In the genomic region with DNA sequence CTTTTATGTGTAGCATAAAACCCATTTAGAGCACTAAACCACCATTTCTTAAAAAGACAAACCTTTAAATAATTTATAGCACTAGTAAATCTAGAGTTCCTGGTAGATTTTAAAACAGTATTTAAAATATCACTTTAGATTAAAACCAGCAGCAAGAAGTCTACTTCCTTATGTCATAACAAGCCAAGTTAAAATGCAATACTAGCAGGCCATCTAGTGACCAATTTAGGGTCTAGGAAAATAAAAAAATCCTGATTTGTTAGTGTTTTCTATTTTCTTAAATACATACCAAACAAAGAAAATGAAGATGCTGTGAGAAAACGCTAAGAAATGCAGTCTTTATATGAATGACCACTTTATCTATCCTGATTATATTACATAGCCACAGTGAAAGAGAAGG, we compare ENCODE assay signal across 8 cellular contexts. TPM values are rescaled to one million over a fixed set of nuclear protein-coding genes. Genes with fewer than 3 reads are reported as not detected.
DNase-seq lines count a peak whose midpoint lies in the region; ATAC-seq and TF ChIP-seq lines count a peak whose summit lies in the region.

No MANE protein-coding gene starts in this region.

- POLR2A ChIA-PET in activated CD4-positive, alpha-beta T cell treated with anti-CD3 and anti-CD28 coated beads for 36 hours (lab: Charles Lee): no interaction called here

- no peak overlapping the region for H3K9ac ChIP-seq in adipocyte (ENCODE audit: low read length)

- H3K27me3 ChIP-seq in adipocyte (replicated peaks; ENCODE audit: control insufficient read depth, insufficient read depth, low read length): no peaks in the 10 kb centered on the region
- H3K27me3 ChIP-seq in spleen (replicated peaks in 1 of 7): no peaks in the 10 kb centered on the region

- H3K27ac Mint-ChIP-seq in activated CD4-positive, alpha-beta T cell treated with anti-CD3 and anti-CD28 coated beads for 36 hours: no peak overlapping the region

- no peak for TF ChIP-seq EP300 in Ishikawa (IDR thresholded peaks at IDR 0.05; ENCODE audit: borderline replicate concordance)

- in situ Hi-C loops in ACHN (cut with HindIII; ENCODE audit: low pct_ligation_motif_present, low pct_unique_long_range_greater_than_20kb, low sequenced_read_pairs): no loop called here

- no peak for ATAC-seq in activated CD4-positive, alpha-beta T cell treated with anti-CD3 and anti-CD28 coated beads for 36 hours
- ATAC-seq in HG03565 (IDR thresholded peaks at IDR 0.05; ENCODE audit: unreplicated experiment): no peak
- no peak for ATAC-seq in GM18519 (IDR thresholded peaks at IDR 0.05; ENCODE audit: low FRiP score, unreplicated experiment)

- DNase-seq in ACHN (peak; percentile 20), adipocyte (ENCODE audit: low read depth) (peak; percentile 80), kidney tubule cell (ENCODE audit: low spot score) (peak; percentile 16), spleen (no peak)
- DNase-seq in activated CD4-positive, alpha-beta T cell treated with anti-CD3 and anti-CD28 coated beads for 36 hours: no peak

- H3K36me3 Mint-ChIP-seq in activated CD4-positive, alpha-beta T cell treated with anti-CD3 and anti-CD28 coated beads for 36 hours (ENCODE audit: low read depth): peaks cover 2% of the 10 kb centered on the region

- 51 to 85% (median 80%) methylated on average over 1 of the region's 1 CpG for WGBS in spleen, 5 donors

- intact Hi-C loops in activated CD4-positive, alpha-beta T cell treated with anti-CD3 and anti-CD28 coated beads for 36 hours (cut with DNase I, micrococcal nuclease): no loop called here
- intact Hi-C loops in spleen (cut with DNase I; ENCODE audit: low total_unique reads): no loop called here

- H3K27ac ChIP-seq in spleen: no peak overlapping the region

- H3K4me3 Mint-ChIP-seq in activated CD4-positive, alpha-beta T cell treated with anti-CD3 and anti-CD28 coated beads for 36 hours: no peak overlapping the region

- peak; percentile 35; the same call in 1 of the 2 replicates for TF ChIP-seq RAD21 in Ishikawa (IDR thresholded peaks at IDR 0.05; ENCODE audit: low read depth)

- H3K4me3 ChIP-seq in adipocyte (ENCODE audit: low read length) (no peak overlapping the region), spleen (no peak overlapping the region)

- H3K4me1 Mint-ChIP-seq in activated CD4-positive, alpha-beta T cell treated with anti-CD3 and anti-CD28 coated beads for 36 hours: no peaks in the 10 kb centered on the region

- TF ChIP-seq CTCF in spleen (IDR thresholded peaks at IDR 0.05 in 8 of 11, conservative IDR thresholded peaks at IDR 0.05 in 3 of 11): no peak

- no peak for TF ChIP-seq POLR2A in spleen (IDR thresholded peaks at IDR 0.05)

- H3K9me3 Mint-ChIP-seq in activated CD4-positive, alpha-beta T cell treated with anti-CD3 and anti-CD28 coated beads for 36 hours (ENCODE audit: low read depth): no peaks in the 10 kb centered on the region

- H3K4me1 ChIP-seq in adipocyte (ENCODE audit: control insufficient read depth, insufficient read depth, low read length): peaks cover 10% of the 10 kb centered on the region
- H3K4me1 ChIP-seq in spleen: no peaks in the 10 kb centered on the region

- CTCF ChIA-PET in activated CD4-positive, alpha-beta T cell treated with anti-CD3 and anti-CD28 coated beads for 36 hours (lab: Charles Lee): no interaction called here

- H3K9me3 ChIP-seq in adipocyte (ENCODE audit: control insufficient read depth, low read length) (no peaks in the 10 kb centered on the region), spleen (no peaks in the 10 kb centered on the region)

- H3K27me3 Mint-ChIP-seq in activated CD4-positive, alpha-beta T cell treated with anti-CD3 and anti-CD28 coated beads for 36 hours: no peaks in the 10 kb centered on the region

- H3K36me3 ChIP-seq in adipocyte (ENCODE audit: control insufficient read depth, insufficient read depth, low read length, severe bottlenecking) (peaks cover 4% of the 10 kb centered on the region), spleen (peaks cover 0 to 38% (median 0%) of the 10 kb centered on the region in 6 donors)

TF ChIP-seq in Ishikawa, 13 proteins besides CTCF, POLR2A, EP300 and RAD21:
- TF ChIP-seq CREB1 (IDR thresholded peaks at IDR 0.05; ENCODE audit: low read depth): no peak
- TF ChIP-seq CEBPB (IDR thresholded peaks at IDR 0.05): no peak
- TF ChIP-seq, protein P1, sequence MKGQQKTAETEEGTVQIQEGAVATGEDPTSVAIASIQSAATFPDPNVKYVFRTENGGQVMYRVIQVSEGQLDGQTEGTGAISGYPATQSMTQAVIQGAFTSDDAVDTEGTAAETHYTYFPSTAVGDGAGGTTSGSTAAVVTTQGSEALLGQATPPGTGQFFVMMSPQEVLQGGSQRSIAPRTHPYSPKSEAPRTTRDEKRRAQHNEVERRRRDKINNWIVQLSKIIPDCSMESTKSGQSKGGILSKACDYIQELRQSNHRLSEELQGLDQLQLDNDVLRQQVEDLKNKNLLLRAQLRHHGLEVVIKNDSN (IDR thresholded peaks at IDR 0.05): no peak
- TF ChIP-seq FOXM1 (IDR thresholded peaks at IDR 0.05; ENCODE audit: borderline replicate concordance, low read depth): no peak
- TF ChIP-seq TCF12 (IDR thresholded peaks at IDR 0.05; ENCODE audit: low read depth): no peak
- TF ChIP-seq, protein P2, sequence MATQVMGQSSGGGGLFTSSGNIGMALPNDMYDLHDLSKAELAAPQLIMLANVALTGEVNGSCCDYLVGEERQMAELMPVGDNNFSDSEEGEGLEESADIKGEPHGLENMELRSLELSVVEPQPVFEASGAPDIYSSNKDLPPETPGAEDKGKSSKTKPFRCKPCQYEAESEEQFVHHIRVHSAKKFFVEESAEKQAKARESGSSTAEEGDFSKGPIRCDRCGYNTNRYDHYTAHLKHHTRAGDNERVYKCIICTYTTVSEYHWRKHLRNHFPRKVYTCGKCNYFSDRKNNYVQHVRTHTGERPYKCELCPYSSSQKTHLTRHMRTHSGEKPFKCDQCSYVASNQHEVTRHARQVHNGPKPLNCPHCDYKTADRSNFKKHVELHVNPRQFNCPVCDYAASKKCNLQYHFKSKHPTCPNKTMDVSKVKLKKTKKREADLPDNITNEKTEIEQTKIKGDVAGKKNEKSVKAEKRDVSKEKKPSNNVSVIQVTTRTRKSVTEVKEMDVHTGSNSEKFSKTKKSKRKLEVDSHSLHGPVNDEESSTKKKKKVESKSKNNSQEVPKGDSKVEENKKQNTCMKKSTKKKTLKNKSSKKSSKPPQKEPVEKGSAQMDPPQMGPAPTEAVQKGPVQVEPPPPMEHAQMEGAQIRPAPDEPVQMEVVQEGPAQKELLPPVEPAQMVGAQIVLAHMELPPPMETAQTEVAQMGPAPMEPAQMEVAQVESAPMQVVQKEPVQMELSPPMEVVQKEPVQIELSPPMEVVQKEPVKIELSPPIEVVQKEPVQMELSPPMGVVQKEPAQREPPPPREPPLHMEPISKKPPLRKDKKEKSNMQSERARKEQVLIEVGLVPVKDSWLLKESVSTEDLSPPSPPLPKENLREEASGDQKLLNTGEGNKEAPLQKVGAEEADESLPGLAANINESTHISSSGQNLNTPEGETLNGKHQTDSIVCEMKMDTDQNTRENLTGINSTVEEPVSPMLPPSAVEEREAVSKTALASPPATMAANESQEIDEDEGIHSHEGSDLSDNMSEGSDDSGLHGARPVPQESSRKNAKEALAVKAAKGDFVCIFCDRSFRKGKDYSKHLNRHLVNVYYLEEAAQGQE (IDR thresholded peaks at IDR 0.05; ENCODE audit: low read depth): no peak
- TF ChIP-seq NFIC (IDR thresholded peaks at IDR 0.05): no peak
- no peak for TF ChIP-seq TAF1 (IDR thresholded peaks at IDR 0.05; ENCODE audit: low read depth)
- no peak for TF ChIP-seq EGR1 (IDR thresholded peaks at IDR 0.05)
- TF ChIP-seq, protein P3, sequence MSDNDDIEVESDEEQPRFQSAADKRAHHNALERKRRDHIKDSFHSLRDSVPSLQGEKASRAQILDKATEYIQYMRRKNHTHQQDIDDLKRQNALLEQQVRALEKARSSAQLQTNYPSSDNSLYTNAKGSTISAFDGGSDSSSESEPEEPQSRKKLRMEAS (IDR thresholded peaks at IDR 0.05): no peak
- TF ChIP-seq ZBTB7A (IDR thresholded peaks at IDR 0.05; ENCODE audit: low read depth): no peak

RNA-seq across cellular contexts. Expression of a gene that starts 53.9 kb away (rescaled TPM):
- total RNA-seq in activated CD4-positive, alpha-beta T cell treated with anti-CD3 and anti-CD28 coated beads for 36 hours: 10 to 100 TPM; 31.0 to 37.6 TPM
- 10 to 100 TPM; 26.2 to 73.8 (median 27.4) TPM for total RNA-seq in spleen
- 10 to 100 TPM; 22.7 to 24.6 (median 23.4) TPM for polyA plus RNA-seq in spleen

Comparison
In these comparisons a context has a peak if more than half of its experiments do, and no peak if none do; other contexts are left out.
1. DNase-seq: peak in ACHN (single experiment), adipocyte (single experiment) and kidney tubule cell (single experiment); none in activated CD4-positive, alpha-beta T cell treated with anti-CD3 and anti-CD28 coated beads for 36 hours (single experiment) and spleen (single experiment).